ENCODE assay signal across 10 cellular contexts in the genomic region with DNA sequence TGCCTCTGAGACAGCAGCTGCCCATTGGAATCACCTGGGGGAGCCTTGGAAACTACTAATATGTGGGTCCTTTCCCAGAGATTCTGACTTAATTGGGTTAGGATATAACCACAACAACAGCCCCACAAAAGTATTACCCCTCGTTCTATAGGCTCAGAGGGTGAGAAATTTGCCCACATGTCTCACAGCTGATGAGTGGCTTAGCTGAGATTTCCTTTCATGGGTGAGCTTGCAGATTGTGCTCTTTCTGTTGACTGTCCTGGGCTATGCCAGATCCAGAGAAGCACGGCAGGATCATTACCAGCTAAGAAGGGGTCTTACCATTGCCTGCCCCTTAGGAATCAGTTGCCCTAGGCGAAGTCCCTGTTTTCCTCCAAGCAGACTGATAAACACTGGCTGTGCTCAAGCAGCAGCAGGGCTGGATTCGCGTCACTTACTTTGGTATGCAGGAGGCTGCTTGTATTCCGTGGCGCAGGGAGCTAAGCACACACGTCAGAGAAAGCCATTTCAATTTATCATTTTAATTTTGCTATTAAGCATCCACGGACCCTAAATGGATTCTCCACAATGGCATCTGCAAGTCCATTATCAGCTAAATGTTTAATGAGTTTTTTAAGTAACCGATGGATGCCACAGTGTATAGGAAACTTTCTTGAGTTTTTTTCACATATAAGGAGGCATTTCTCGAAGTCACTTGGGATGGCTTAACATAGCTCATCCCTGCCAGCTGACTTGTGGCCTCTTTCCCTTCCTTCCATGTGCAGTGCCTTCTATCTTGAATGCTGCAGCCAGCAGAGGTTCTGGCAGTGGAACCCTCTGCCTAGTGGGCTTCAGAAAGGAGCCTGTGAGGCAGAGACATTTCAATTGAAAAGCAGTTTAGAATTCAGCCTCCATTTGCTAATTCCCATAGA. TPM values are rescaled to one million over a fixed set of nuclear protein-coding genes. Genes with fewer than 3 reads are reported as not detected.
A peak's percentile ranks its signal among the peaks of the same experiment; 100 is the strongest.
DNase-seq lines count a peak whose midpoint lies in the region; ATAC-seq and TF ChIP-seq lines count a peak whose summit lies in the region.
"Had no signal": no experiment of that assay in that cellular context is flagged by ENCODE, and none has a peak within 500 bp of the region (broad histone marks: within the 10 kb centered on the region; RNA-seq: fewer than 3 reads in every experiment).

No MANE protein-coding gene starts in this region.

- H3K9me3 ChIP-seq in BLaER1, result peaks cover 3% of the 10 kb centered on the region; the same call in 1 of the 2 replicates
- H3K9me3 ChIP-seq in left ventricle myocardium inferior (replicated peaks), result no peaks in the 10 kb centered on the region

- H3K9me3 Mint-ChIP-seq in stimulated activated naive CD8-positive, alpha-beta T cell treated with anti-CD3 and anti-CD28 coated beads, Interleukin-15, amount 100 ng/mL, for 72 hours, result no peaks in the 10 kb centered on the region
- H3K9me3 Mint-ChIP-seq: T-helper 1 cell treated with Interleukin-12 subunit alpha and Interleukin-12 subunit beta and Interleukin-4 antibody, amounts not matched to agents 30 μg/mL and 1 μg/mL, for 36 hours had no signal

- H3K4me3 Mint-ChIP-seq in stimulated activated naive CD8-positive, alpha-beta T cell treated with anti-CD3 and anti-CD28 coated beads, Interleukin-15, amount 100 ng/mL, for 72 hours, result no peak overlapping the region
- H3K4me3 Mint-ChIP-seq: T-helper 1 cell treated with Interleukin-12 subunit alpha and Interleukin-12 subunit beta and Interleukin-4 antibody, amounts not matched to agents 30 μg/mL and 1 μg/mL, for 36 hours had no signal

- intact Hi-C loops in left ventricle myocardium inferior (cut with micrococcal nuclease), result no loop called here

- peaks cover 57% of the 10 kb centered on the region for H3K36me3 ChIP-seq in BLaER1
- no peaks in the 10 kb centered on the region for H3K36me3 ChIP-seq in left ventricle myocardium inferior

- ATAC-seq in stimulated activated naive CD8-positive, alpha-beta T cell treated with anti-CD3 and anti-CD28 coated beads, Interleukin-15, amount 100 ng/mL, for 72 hours, result no peak
- ATAC-seq in GM21360 (IDR thresholded peaks at IDR 0.05; ENCODE audit: unreplicated experiment), result no peak
- no peak for ATAC-seq in GM21737 (IDR thresholded peaks at IDR 0.05; ENCODE audit: unreplicated experiment)

- no peak overlapping the region for H3K4me3 ChIP-seq in BLaER1
- H3K4me3 ChIP-seq in left ventricle myocardium inferior, result no peak overlapping the region

- peaks cover 27% of the 10 kb centered on the region for H3K4me1 Mint-ChIP-seq in stimulated activated naive CD8-positive, alpha-beta T cell treated with anti-CD3 and anti-CD28 coated beads, Interleukin-15, amount 100 ng/mL, for 72 hours

- peak; percentile 83 for DNase-seq in astrocyte of the hippocampus (ENCODE audit: low read depth, low spot score)
- peak; percentile 27 for DNase-seq in left ventricle myocardium inferior
- DNase-seq in retina, result peak; percentile 59
- no peak for DNase-seq in stimulated activated naive CD8-positive, alpha-beta T cell treated with anti-CD3 and anti-CD28 coated beads, Interleukin-15, amount 100 ng/mL, for 72 hours
- DNase-seq in activated naive CD4-positive, alpha-beta T cell treated with Interleukin-2 at 50 U/mL for 16 hours, result no peak
- DNase-seq: NCI-H446 had no signal

- H3K27ac ChIP-seq in BLaER1, result no peak overlapping the region
- peak overlapping the region; percentile 20 for H3K27ac ChIP-seq in left ventricle myocardium inferior (replicated peaks)

- peak overlapping the region in 1 of 2 donors; percentile 83 for H3K27ac Mint-ChIP-seq in stimulated activated naive CD8-positive, alpha-beta T cell treated with anti-CD3 and anti-CD28 coated beads, Interleukin-15, amount 100 ng/mL, for 72 hours
- H3K27ac Mint-ChIP-seq: T-helper 1 cell treated with Interleukin-12 subunit alpha and Interleukin-12 subunit beta and Interleukin-4 antibody, amounts not matched to agents 30 μg/mL and 1 μg/mL, for 36 hours had no signal

- TF ChIP-seq CTCF in left ventricle myocardium inferior (IDR thresholded peaks at IDR 0.05; ENCODE audit: borderline replicate concordance), result no peak

- H3K27me3 Mint-ChIP-seq in stimulated activated naive CD8-positive, alpha-beta T cell treated with anti-CD3 and anti-CD28 coated beads, Interleukin-15, amount 100 ng/mL, for 72 hours, result peaks cover 56% of the 10 kb centered on the region

- H3K4me1 ChIP-seq in BLaER1, result peaks cover 90% of the 10 kb centered on the region
- peaks cover 26% of the 10 kb centered on the region for H3K4me1 ChIP-seq in left ventricle myocardium inferior

- H4K20me1 ChIP-seq in BLaER1, result peaks cover 100% of the 10 kb centered on the region

- H3K9ac ChIP-seq in BLaER1, result no peak overlapping the region

- peak overlapping the region; percentile 69 for H3K4me2 ChIP-seq in BLaER1

- H3K27me3 ChIP-seq in BLaER1 (no peaks in the 10 kb centered on the region), left ventricle myocardium inferior (ENCODE audit: low read depth) (peaks cover 11% of the 10 kb centered on the region)

RNA-seq across cellular contexts. Expression of gene AKAP12, which starts 51.6 kb away (rescaled TPM):
- 13.1 TPM for total RNA-seq in left ventricle myocardium inferior

Comparison
In these comparisons a context has a peak if more than half of its experiments do, and no peak if none do; other contexts are left out.
1. DNase-seq: peak in astrocyte of the hippocampus (single experiment), left ventricle myocardium inferior (single experiment) and retina (single experiment); none in stimulated activated naive CD8-positive, alpha-beta T cell treated with anti-CD3 and anti-CD28 coated beads, Interleukin-15, amount 100 ng/mL, for 72 hours (0 of 2) and activated naive CD4-positive, alpha-beta T cell treated with Interleukin-2 at 50 U/mL for 16 hours (single experiment).